Comparison of ENCODE assay signal across 2 cellular contexts in the genomic region with DNA sequence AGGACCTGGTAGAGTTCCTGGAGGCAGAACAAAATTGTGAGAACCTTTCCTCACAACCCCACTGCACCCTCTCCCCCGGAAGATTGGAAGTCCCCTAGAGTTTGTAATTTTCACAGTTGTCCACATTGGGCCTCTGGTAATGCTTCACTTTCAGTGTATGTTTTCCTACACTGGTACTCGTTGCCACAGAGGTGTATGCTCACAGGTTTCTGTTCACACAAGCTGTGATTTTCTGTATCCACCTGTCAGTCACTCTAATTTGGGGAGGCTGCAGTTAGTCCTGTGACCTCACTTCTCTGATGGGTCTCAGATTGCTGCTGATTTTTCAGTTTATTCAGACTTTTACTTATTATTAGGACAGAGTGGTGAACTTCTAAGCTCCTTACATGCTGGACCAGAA.
TF ChIP-seq lines count a peak whose summit lies in the region.

No MANE protein-coding gene starts in this region.

TF ChIP-seq in HepG2, 621 proteins besides CTCF, POLR2A, EP300 and RAD21:
- TF ChIP-seq, protein P1, sequence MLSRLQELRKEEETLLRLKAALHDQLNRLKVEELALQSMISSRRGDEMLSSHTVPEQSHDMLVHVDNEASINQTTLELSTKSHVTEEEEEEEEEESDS (CRISPR knock-in tag; IDR thresholded peaks at IDR 0.05; ENCODE audit: borderline replicate concordance): no peak
- TF ChIP-seq, protein P2, sequence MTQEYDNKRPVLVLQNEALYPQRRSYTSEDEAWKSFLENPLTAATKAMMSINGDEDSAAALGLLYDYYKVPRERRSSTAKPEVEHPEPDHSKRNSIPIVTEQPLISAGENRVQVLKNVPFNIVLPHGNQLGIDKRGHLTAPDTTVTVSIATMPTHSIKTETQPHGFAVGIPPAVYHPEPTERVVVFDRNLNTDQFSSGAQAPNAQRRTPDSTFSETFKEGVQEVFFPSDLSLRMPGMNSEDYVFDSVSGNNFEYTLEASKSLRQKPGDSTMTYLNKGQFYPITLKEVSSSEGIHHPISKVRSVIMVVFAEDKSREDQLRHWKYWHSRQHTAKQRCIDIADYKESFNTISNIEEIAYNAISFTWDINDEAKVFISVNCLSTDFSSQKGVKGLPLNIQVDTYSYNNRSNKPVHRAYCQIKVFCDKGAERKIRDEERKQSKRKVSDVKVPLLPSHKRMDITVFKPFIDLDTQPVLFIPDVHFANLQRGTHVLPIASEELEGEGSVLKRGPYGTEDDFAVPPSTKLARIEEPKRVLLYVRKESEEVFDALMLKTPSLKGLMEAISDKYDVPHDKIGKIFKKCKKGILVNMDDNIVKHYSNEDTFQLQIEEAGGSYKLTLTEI (CRISPR knock-in tag; conservative IDR thresholded peaks at IDR 0.05): no peak
- TF ChIP-seq, protein P3, sequence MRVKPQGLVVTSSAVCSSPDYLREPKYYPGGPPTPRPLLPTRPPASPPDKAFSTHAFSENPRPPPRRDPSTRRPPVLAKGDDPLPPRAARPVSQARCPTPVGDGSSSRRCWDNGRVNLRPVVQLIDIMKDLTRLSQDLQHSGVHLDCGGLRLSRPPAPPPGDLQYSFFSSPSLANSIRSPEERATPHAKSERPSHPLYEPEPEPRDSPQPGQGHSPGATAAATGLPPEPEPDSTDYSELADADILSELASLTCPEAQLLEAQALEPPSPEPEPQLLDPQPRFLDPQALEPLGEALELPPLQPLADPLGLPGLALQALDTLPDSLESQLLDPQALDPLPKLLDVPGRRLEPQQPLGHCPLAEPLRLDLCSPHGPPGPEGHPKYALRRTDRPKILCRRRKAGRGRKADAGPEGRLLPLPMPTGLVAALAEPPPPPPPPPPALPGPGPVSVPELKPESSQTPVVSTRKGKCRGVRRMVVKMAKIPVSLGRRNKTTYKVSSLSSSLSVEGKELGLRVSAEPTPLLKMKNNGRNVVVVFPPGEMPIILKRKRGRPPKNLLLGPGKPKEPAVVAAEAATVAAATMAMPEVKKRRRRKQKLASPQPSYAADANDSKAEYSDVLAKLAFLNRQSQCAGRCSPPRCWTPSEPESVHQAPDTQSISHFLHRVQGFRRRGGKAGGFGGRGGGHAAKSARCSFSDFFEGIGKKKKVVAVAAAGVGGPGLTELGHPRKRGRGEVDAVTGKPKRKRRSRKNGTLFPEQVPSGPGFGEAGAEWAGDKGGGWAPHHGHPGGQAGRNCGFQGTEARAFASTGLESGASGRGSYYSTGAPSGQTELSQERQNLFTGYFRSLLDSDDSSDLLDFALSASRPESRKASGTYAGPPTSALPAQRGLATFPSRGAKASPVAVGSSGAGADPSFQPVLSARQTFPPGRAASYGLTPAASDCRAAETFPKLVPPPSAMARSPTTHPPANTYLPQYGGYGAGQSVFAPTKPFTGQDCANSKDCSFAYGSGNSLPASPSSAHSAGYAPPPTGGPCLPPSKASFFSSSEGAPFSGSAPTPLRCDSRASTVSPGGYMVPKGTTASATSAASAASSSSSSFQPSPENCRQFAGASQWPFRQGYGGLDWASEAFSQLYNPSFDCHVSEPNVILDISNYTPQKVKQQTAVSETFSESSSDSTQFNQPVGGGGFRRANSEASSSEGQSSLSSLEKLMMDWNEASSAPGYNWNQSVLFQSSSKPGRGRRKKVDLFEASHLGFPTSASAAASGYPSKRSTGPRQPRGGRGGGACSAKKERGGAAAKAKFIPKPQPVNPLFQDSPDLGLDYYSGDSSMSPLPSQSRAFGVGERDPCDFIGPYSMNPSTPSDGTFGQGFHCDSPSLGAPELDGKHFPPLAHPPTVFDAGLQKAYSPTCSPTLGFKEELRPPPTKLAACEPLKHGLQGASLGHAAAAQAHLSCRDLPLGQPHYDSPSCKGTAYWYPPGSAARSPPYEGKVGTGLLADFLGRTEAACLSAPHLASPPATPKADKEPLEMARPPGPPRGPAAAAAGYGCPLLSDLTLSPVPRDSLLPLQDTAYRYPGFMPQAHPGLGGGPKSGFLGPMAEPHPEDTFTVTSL (CRISPR knock-in tag; IDR thresholded peaks at IDR 0.05; ENCODE audit: borderline replicate concordance): no peak
- no peak for TF ChIP-seq HOXA9 (CRISPR knock-in tag; IDR thresholded peaks at IDR 0.05; ENCODE audit: borderline replicate concordance)
- no peak for TF ChIP-seq ZNF136 (CRISPR knock-in tag; IDR thresholded peaks at IDR 0.05; ENCODE audit: low read depth)
- TF ChIP-seq ZNF629 (CRISPR knock-in tag; conservative IDR thresholded peaks at IDR 0.05): no peak
- no peak for TF ChIP-seq CBX2 (IDR thresholded peaks at IDR 0.05; ENCODE audit: low read depth, low read length)
- TF ChIP-seq CBX2 (CRISPR knock-in tag; IDR thresholded peaks at IDR 0.05; ENCODE audit: low read depth): no peak
- no peak for TF ChIP-seq TBP (CRISPR knock-in tag; IDR thresholded peaks at IDR 0.05)
- no peak for TF ChIP-seq KDM1A (CRISPR knock-in tag; IDR thresholded peaks at IDR 0.05)
- TF ChIP-seq, protein P4, sequence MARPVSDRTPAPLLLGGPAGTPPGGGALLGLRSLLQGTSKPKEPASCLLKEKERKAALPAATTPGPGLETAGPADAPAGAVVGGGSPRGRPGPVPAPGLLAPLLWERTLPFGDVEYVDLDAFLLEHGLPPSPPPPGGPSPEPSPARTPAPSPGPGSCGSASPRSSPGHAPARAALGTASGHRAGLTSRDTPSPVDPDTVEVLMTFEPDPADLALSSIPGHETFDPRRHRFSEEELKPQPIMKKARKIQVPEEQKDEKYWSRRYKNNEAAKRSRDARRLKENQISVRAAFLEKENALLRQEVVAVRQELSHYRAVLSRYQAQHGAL (CRISPR knock-in tag; IDR thresholded peaks at IDR 0.05; ENCODE audit: not compliant biosample characterization): no peak
- no peak for TF ChIP-seq ZNF569 (CRISPR knock-in tag; IDR thresholded peaks at IDR 0.05; ENCODE audit: borderline replicate concordance)
- no peak for TF ChIP-seq ZNF441 (CRISPR knock-in tag; IDR thresholded peaks at IDR 0.05; ENCODE audit: borderline replicate concordance)
- TF ChIP-seq ZNF737 (CRISPR knock-in tag; IDR thresholded peaks at IDR 0.05; ENCODE audit: borderline replicate concordance): no peak
- no peak for TF ChIP-seq CHD2 (IDR thresholded peaks at IDR 0.05; ENCODE audit: low read depth, low read length)
- TF ChIP-seq CAMTA2 (CRISPR knock-in tag; IDR thresholded peaks at IDR 0.05; ENCODE audit: borderline replicate concordance): no peak
- TF ChIP-seq, protein P5, sequence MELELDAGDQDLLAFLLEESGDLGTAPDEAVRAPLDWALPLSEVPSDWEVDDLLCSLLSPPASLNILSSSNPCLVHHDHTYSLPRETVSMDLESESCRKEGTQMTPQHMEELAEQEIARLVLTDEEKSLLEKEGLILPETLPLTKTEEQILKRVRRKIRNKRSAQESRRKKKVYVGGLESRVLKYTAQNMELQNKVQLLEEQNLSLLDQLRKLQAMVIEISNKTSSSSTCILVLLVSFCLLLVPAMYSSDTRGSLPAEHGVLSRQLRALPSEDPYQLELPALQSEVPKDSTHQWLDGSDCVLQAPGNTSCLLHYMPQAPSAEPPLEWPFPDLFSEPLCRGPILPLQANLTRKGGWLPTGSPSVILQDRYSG (CRISPR knock-in tag; IDR thresholded peaks at IDR 0.05): no peak
- TF ChIP-seq ZNF317 (CRISPR knock-in tag; IDR thresholded peaks at IDR 0.05): no peak
- TF ChIP-seq SP1 (IDR thresholded peaks at IDR 0.05): no peak
- TF ChIP-seq SP1 (CRISPR knock-in tag; IDR thresholded peaks at IDR 0.05): no peak

TF ChIP-seq in HCT116, 20 proteins besides CTCF, POLR2A, EP300 and RAD21:
- no peak for TF ChIP-seq POLR2AphosphoS5 (IDR thresholded peaks at IDR 0.05; ENCODE audit: low read depth, low read length)
- TF ChIP-seq ZFX (IDR thresholded peaks at IDR 0.05): no peak
- TF ChIP-seq, protein P6, sequence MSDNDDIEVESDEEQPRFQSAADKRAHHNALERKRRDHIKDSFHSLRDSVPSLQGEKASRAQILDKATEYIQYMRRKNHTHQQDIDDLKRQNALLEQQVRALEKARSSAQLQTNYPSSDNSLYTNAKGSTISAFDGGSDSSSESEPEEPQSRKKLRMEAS (IDR thresholded peaks at IDR 0.05): no peak
- TF ChIP-seq, protein P7, sequence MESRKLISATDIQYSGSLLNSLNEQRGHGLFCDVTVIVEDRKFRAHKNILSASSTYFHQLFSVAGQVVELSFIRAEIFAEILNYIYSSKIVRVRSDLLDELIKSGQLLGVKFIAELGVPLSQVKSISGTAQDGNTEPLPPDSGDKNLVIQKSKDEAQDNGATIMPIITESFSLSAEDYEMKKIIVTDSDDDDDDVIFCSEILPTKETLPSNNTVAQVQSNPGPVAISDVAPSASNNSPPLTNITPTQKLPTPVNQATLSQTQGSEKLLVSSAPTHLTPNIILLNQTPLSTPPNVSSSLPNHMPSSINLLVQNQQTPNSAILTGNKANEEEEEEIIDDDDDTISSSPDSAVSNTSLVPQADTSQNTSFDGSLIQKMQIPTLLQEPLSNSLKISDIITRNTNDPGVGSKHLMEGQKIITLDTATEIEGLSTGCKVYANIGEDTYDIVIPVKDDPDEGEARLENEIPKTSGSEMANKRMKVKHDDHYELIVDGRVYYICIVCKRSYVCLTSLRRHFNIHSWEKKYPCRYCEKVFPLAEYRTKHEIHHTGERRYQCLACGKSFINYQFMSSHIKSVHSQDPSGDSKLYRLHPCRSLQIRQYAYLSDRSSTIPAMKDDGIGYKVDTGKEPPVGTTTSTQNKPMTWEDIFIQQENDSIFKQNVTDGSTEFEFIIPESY (IDR thresholded peaks at IDR 0.05; ENCODE audit: extremely low read depth, insufficient replicate concordance, low read length): no peak
- TF ChIP-seq CEBPB (IDR thresholded peaks at IDR 0.05; ENCODE audit: low read depth): no peak
- no peak for TF ChIP-seq EZH2 (IDR thresholded peaks at IDR 0.05)
- TF ChIP-seq CBX3 (IDR thresholded peaks at IDR 0.05; ENCODE audit: low read depth): no peak
- no peak for TF ChIP-seq SP1 (IDR thresholded peaks at IDR 0.05; ENCODE audit: low read depth)
- TF ChIP-seq ELF1 (IDR thresholded peaks at IDR 0.05; ENCODE audit: borderline replicate concordance, low read depth): no peak
- no peak for TF ChIP-seq SIN3A (IDR thresholded peaks at IDR 0.05; ENCODE audit: low read depth)
- TF ChIP-seq ZNF274 (IDR thresholded peaks at IDR 0.05; ENCODE audit: low read depth, low read length): no peak
- TF ChIP-seq EZH2phosphoT487 (IDR thresholded peaks at IDR 0.05; ENCODE audit: borderline replicate concordance): no peak
- TF ChIP-seq FOSL1 (IDR thresholded peaks at IDR 0.05; ENCODE audit: low read depth): no peak
- no peak for TF ChIP-seq SRF (IDR thresholded peaks at IDR 0.05; ENCODE audit: low read depth)
- TF ChIP-seq YY1 (IDR thresholded peaks at IDR 0.05; ENCODE audit: extremely low read depth, insufficient replicate concordance, low read depth, low read length): no peak
- no peak for TF ChIP-seq TCF7L2 (IDR thresholded peaks at IDR 0.05; ENCODE audit: borderline replicate concordance, extremely low read depth, insufficient read depth, insufficient read length)
- TF ChIP-seq, protein P8, sequence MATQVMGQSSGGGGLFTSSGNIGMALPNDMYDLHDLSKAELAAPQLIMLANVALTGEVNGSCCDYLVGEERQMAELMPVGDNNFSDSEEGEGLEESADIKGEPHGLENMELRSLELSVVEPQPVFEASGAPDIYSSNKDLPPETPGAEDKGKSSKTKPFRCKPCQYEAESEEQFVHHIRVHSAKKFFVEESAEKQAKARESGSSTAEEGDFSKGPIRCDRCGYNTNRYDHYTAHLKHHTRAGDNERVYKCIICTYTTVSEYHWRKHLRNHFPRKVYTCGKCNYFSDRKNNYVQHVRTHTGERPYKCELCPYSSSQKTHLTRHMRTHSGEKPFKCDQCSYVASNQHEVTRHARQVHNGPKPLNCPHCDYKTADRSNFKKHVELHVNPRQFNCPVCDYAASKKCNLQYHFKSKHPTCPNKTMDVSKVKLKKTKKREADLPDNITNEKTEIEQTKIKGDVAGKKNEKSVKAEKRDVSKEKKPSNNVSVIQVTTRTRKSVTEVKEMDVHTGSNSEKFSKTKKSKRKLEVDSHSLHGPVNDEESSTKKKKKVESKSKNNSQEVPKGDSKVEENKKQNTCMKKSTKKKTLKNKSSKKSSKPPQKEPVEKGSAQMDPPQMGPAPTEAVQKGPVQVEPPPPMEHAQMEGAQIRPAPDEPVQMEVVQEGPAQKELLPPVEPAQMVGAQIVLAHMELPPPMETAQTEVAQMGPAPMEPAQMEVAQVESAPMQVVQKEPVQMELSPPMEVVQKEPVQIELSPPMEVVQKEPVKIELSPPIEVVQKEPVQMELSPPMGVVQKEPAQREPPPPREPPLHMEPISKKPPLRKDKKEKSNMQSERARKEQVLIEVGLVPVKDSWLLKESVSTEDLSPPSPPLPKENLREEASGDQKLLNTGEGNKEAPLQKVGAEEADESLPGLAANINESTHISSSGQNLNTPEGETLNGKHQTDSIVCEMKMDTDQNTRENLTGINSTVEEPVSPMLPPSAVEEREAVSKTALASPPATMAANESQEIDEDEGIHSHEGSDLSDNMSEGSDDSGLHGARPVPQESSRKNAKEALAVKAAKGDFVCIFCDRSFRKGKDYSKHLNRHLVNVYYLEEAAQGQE (IDR thresholded peaks at IDR 0.05; ENCODE audit: low read depth): no peak
- TF ChIP-seq JUND (IDR thresholded peaks at IDR 0.05): no peak
- TF ChIP-seq, protein P9, sequence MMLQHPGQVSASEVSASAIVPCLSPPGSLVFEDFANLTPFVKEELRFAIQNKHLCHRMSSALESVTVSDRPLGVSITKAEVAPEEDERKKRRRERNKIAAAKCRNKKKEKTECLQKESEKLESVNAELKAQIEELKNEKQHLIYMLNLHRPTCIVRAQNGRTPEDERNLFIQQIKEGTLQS (IDR thresholded peaks at IDR 0.05): no peak
